ENCODE assay signal across 37 cellular contexts in the genomic region with DNA sequence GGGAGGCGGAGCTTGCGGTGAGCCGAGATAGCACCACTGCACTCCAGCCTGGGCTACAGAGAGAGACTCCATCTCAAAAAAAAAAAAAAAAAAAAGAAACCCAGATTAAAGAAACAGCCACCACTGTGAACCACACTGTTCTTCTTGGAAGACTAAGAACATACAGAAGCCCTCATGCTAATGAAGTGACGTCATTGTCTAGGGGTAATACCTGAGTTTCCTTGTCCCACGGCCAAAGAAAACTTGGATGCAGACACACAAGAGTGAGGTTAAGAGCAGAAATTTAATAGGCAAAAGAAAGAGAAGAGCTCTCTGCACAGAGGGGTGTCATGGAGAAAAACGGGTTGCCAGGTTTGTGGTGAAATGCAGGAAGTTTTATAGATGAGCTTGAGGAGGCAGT.
"Had no signal": no experiment of that assay in that cellular context is flagged by ENCODE, and none has a peak within 500 bp of the region (broad histone marks: within the 10 kb centered on the region; RNA-seq: fewer than 3 reads in every experiment).

No MANE protein-coding gene starts in this region.

- DNase-seq: activated B cell treated with CpG ODN at 0.5 μM for 24 hours; activated CD4-positive, alpha-beta memory T cell treated with anti-CD3 and anti-CD28 coated beads for 36 hours; activated CD4-positive, alpha-beta T cell treated with anti-CD3 and anti-CD28 coated beads for 4 hours; activated CD4-positive, alpha-beta T cell treated with anti-CD3 and anti-CD28 coated beads, Interleukin-2, amount 10 ng/mL, durations not matched to agents 24 days and 14 days; activated CD4-positive, alpha-beta T cell treated with anti-CD3 and anti-CD28 coated beads, Interleukin-2, amount 50 U/mL, for 1 hour; activated CD4-positive, alpha-beta T cell treated with anti-CD3 and anti-CD28 coated beads, Interleukin-2, amount 50 U/mL, for 4 hours; activated CD4-positive, CD25-positive, alpha-beta regulatory T cell treated with anti-CD3 and anti-CD28 coated beads, Interleukin-2, amount 50 U/mL, for 72 hours; activated CD8-positive, alpha-beta memory T cell treated with anti-CD3 and anti-CD28 coated beads, Interleukin-2, amount 50 U/mL, for 4 hours; activated CD8-positive, alpha-beta T cell treated with anti-CD3 and anti-CD28 coated beads for 36 hours; activated effector memory CD4-positive, alpha-beta T cell treated with anti-CD3 and anti-CD28 coated beads, Interleukin-2, amount 50 U/mL, for 16 hours; activated gamma-delta T cell treated with Interleukin-2 at 50 U/mL for 16 hours; activated naive CD4-positive, alpha-beta T cell; activated naive CD4-positive, alpha-beta T cell treated with anti-CD3 and anti-CD28 coated beads for 36 hours; activated naive CD4-positive, alpha-beta T cell treated with anti-CD3 and anti-CD28 coated beads, Interleukin-2, amount 50 U/mL, for 16 hours; activated naive CD8-positive, alpha-beta T cell treated with anti-CD3 and anti-CD28 coated beads for 36 hours; activated T-cell treated with anti-CD3 and anti-CD28 coated beads for 4 hours; activated T-cell treated with anti-CD3 and anti-CD28 coated beads, Interleukin-2, amount 50 U/mL, for 1 hour; activated T-cell treated with anti-CD3 and anti-CD28 coated beads, Interleukin-2, amount 50 U/mL, for 4 hours; activated T-cell treated with anti-CD3 and anti-CD28 coated beads, Interleukin-2, amount 50 U/mL, for 72 hours; adrenal gland; amniotic stem cell; aorta; caudate nucleus; cerebellar nuclear complex; T-helper 2 cell; T-helper 9 cell had no signal

- H3K9me3 Mint-ChIP-seq: activated B cell treated with CpG ODN at 0.5 μM for 24 hours; activated CD8-positive, alpha-beta T cell treated with anti-CD3 and anti-CD28 coated beads for 36 hours; activated naive CD4-positive, alpha-beta T cell treated with anti-CD3 and anti-CD28 coated beads for 36 hours had no signal

- H3K4me3 ChIP-seq: adrenal gland, cardiac muscle cell had no signal

- ATAC-seq: activated CD8-positive, alpha-beta T cell treated with anti-CD3 and anti-CD28 coated beads for 36 hours; activated naive CD4-positive, alpha-beta T cell treated with anti-CD3 and anti-CD28 coated beads, Interleukin-2, amount 50 U/mL, for 72 hours; activated T-cell treated with anti-CD3 and anti-CD28 coated beads, Interleukin-2, amount 50 U/mL, for 4 hours; activated T-cell treated with anti-CD3 and anti-CD28 coated beads, Interleukin-2, amount 50 U/mL, for 72 hours; activated T-helper 17 cell treated with anti-CD3 and anti-CD28 coated beads, Interleukin-2, amount 50 U/mL, for 72 hours had no signal

- H3K27ac ChIP-seq: adrenal gland, cardiac muscle cell, VCaP had no signal

- H3K36me3 Mint-ChIP-seq: activated CD4-positive, alpha-beta memory T cell treated with anti-CD3 and anti-CD28 coated beads for 36 hours; activated naive CD4-positive, alpha-beta T cell treated with anti-CD3 and anti-CD28 coated beads, Interleukin-2, amount 50 U/mL, for 72 hours; activated naive CD8-positive, alpha-beta T cell treated with anti-CD3 and anti-CD28 coated beads for 36 hours; brain had no signal

- H3K27ac Mint-ChIP-seq: activated B cell treated with CpG ODN at 0.5 μM for 24 hours; activated CD4-positive, alpha-beta memory T cell treated with anti-CD3 and anti-CD28 coated beads for 36 hours; activated CD4-positive, alpha-beta T cell treated with anti-CD3 and anti-CD28 coated beads, Interleukin-2, amount 10 ng/mL, durations not matched to agents 24 days and 14 days; activated CD8-positive, alpha-beta T cell treated with anti-CD3 and anti-CD28 coated beads for 36 hours; activated naive CD4-positive, alpha-beta T cell treated with anti-CD3 and anti-CD28 coated beads for 36 hours; activated naive CD4-positive, alpha-beta T cell treated with anti-CD3 and anti-CD28 coated beads, Interleukin-2, amount 50 U/mL, for 72 hours; activated naive CD8-positive, alpha-beta T cell treated with anti-CD3 and anti-CD28 coated beads for 36 hours; activated T-cell treated with anti-CD3 and anti-CD28 coated beads, Interleukin-2, amount 50 U/mL, for 72 hours; activated T-helper 1 cell treated with anti-CD3 and anti-CD28 coated beads, Interleukin-12 subunit alpha, Interleukin-12 subunit beta, Interleukin-2, Interleukin-4 antibody, amounts not matched to agents 30 ng/mL and 10 ng/mL and 1 ng/mL, durations not matched to agents 14 hours and 24 hours and 36 hours; activated T-helper 17 cell treated with anti-CD3 and anti-CD28 coated beads, Interleukin-2, amount 50 U/mL, for 72 hours; brain; T-helper 1 cell treated with Interleukin-12 subunit alpha and Interleukin-12 subunit beta and Interleukin-4 antibody, amounts not matched to agents 30 μg/mL and 1 μg/mL, for 36 hours; T-helper 2 cell treated with Interferon-gamma antibody and Interleukin-4, amounts not matched to agents 5 μg/mL and 100 μg/mL, for 36 hours had no signal

- H3K27me3 ChIP-seq: adrenal gland, cardiac muscle cell had no signal

- H3K4me1 Mint-ChIP-seq: activated B cell treated with CpG ODN at 0.5 μM for 24 hours; activated CD4-positive, alpha-beta T cell treated with anti-CD3 and anti-CD28 coated beads, Interleukin-2, amount 10 ng/mL, durations not matched to agents 24 days and 14 days; activated naive CD8-positive, alpha-beta T cell treated with anti-CD3 and anti-CD28 coated beads for 36 hours; activated T-helper 17 cell treated with anti-CD3 and anti-CD28 coated beads, Interleukin-2, amount 50 U/mL, for 72 hours; central memory CD8-positive, alpha-beta T cell had no signal

- H3K4me1 ChIP-seq: adrenal gland had no signal

- H3K9me3 ChIP-seq: adrenal gland had no signal

- H3K36me3 ChIP-seq: adrenal gland, cardiac muscle cell had no signal

- H3K27me3 Mint-ChIP-seq: activated B cell treated with CpG ODN at 0.5 μM for 24 hours; activated CD4-positive, alpha-beta memory T cell treated with anti-CD3 and anti-CD28 coated beads for 36 hours; activated CD4-positive, alpha-beta T cell treated with anti-CD3 and anti-CD28 coated beads, Interleukin-2, amount 10 ng/mL, durations not matched to agents 24 days and 14 days; activated CD8-positive, alpha-beta T cell treated with anti-CD3 and anti-CD28 coated beads for 36 hours; activated naive CD8-positive, alpha-beta T cell treated with anti-CD3 and anti-CD28 coated beads for 36 hours; activated T-helper 17 cell treated with anti-CD3 and anti-CD28 coated beads, Interleukin-2, amount 50 U/mL, for 72 hours; central memory CD8-positive, alpha-beta T cell had no signal

- FAIRE-seq: bronchial epithelial cell, TTC549 had no signal

- H3K4me3 Mint-ChIP-seq: activated B cell treated with CpG ODN at 0.5 μM for 24 hours; activated CD4-positive, alpha-beta memory T cell treated with anti-CD3 and anti-CD28 coated beads for 36 hours; activated CD4-positive, alpha-beta T cell treated with anti-CD3 and anti-CD28 coated beads, Interleukin-2, amount 10 ng/mL, durations not matched to agents 24 days and 14 days; activated CD8-positive, alpha-beta T cell treated with anti-CD3 and anti-CD28 coated beads for 36 hours; activated naive CD4-positive, alpha-beta T cell treated with anti-CD3 and anti-CD28 coated beads for 36 hours; activated naive CD8-positive, alpha-beta T cell treated with anti-CD3 and anti-CD28 coated beads for 36 hours; activated T-cell treated with anti-CD3 and anti-CD28 coated beads, Interleukin-2, amount 50 U/mL, for 4 hours; activated T-cell treated with anti-CD3 and anti-CD28 coated beads, Interleukin-2, amount 50 U/mL, for 72 hours; activated T-helper 1 cell treated with anti-CD3 and anti-CD28 coated beads, Interleukin-12 subunit alpha, Interleukin-12 subunit beta, Interleukin-2, Interleukin-4 antibody, amounts not matched to agents 30 ng/mL and 10 ng/mL and 1 ng/mL, durations not matched to agents 14 hours and 24 hours and 36 hours; activated T-helper 17 cell treated with anti-CD3 and anti-CD28 coated beads, Interleukin-2, amount 50 U/mL, for 72 hours; brain; central memory CD8-positive, alpha-beta T cell; T-helper 1 cell treated with Interleukin-12 subunit alpha and Interleukin-12 subunit beta and Interleukin-4 antibody, amounts not matched to agents 30 μg/mL and 1 μg/mL, for 36 hours; T-helper 2 cell treated with Interferon-gamma antibody and Interleukin-4, amounts not matched to agents 5 μg/mL and 100 μg/mL, for 36 hours had no signal
